Comparison of ENCODE assay signal across 22 cellular contexts in genomic region chr14:98154254-98154653, GRCh38.
"Had no signal": no experiment of that assay in that cellular context is flagged by ENCODE, and none has a peak within 500 bp of the region (broad histone marks: within the 10 kb centered on the region; RNA-seq: fewer than 3 reads in every experiment).

No MANE protein-coding gene starts in this region.

- H2AFZ ChIP-seq: neural progenitor cell, parathyroid adenoma had no signal

- FAIRE-seq: keratinocyte, small intestine had no signal

- H3K36me3 Mint-ChIP-seq: memory B cell; neural progenitor cell; stimulated activated naive B cell treated with anti-CD40 and anti-IgM and Interleukin-4, amounts not matched to agents 10 μg/mL and 1 μg/mL and 100 μg/mL, for 72 hours had no signal

- H3K9me3 ChIP-seq: gastrocnemius medialis, lower lobe of right lung, right lobe of liver, stomach, thyroid gland had no signal

- H3K27ac Mint-ChIP-seq: memory B cell; nephron; neural progenitor cell; progenitor cell of endocrine pancreas; stimulated activated naive B cell treated with anti-CD40 and anti-IgM and Interleukin-4, amounts not matched to agents 10 μg/mL and 1 μg/mL and 100 μg/mL, for 72 hours had no signal

- H3K4me3 Mint-ChIP-seq: memory B cell; nephron; neural progenitor cell; stimulated activated naive B cell treated with anti-CD40 and anti-IgM and Interleukin-4, amounts not matched to agents 10 μg/mL and 1 μg/mL and 100 μg/mL, for 72 hours had no signal

- H3K27ac ChIP-seq: dorsolateral prefrontal cortex, gastrocnemius medialis, lower lobe of right lung, neural progenitor cell, parathyroid adenoma, right lobe of liver, stomach, thyroid gland had no signal

- H3K79me2 ChIP-seq: parathyroid adenoma had no signal

- H3K9me3 Mint-ChIP-seq: neural progenitor cell; stimulated activated naive B cell treated with anti-CD40 and anti-IgM and Interleukin-4, amounts not matched to agents 10 μg/mL and 1 μg/mL and 100 μg/mL, for 72 hours had no signal

- H3K27me3 ChIP-seq: gastrocnemius medialis, neural progenitor cell, right lobe of liver, thyroid gland had no signal

- ATAC-seq: esophagus mucosa; gastrocnemius medialis; left ventricle myocardium superior; lower lobe of right lung; right lobe of liver; stimulated activated naive B cell treated with anti-CD40 and anti-IgM and Interleukin-4, amounts not matched to agents 10 μg/mL and 1 μg/mL and 100 μg/mL, for 72 hours had no signal

- H3K4me2 ChIP-seq: neural progenitor cell had no signal

- H3K4me3 ChIP-seq: dorsolateral prefrontal cortex, gastrocnemius medialis, lower lobe of right lung, neural progenitor cell, right lobe of liver, stomach, thyroid gland had no signal

- H3K4me1 ChIP-seq: gastrocnemius medialis, lower lobe of right lung, parathyroid adenoma, right lobe of liver, stomach, thyroid gland had no signal

- H3K27me3 Mint-ChIP-seq: memory B cell had no signal

- DNase-seq: dorsolateral prefrontal cortex; effector CD4-positive, alpha-beta T cell; foreskin fibroblast; gastrocnemius medialis; head of caudate nucleus; left ventricle myocardium superior; lower lobe of right lung; right lobe of liver; small intestine; stimulated activated CD4-positive, alpha-beta T cell treated with anti-CD3 and anti-CD28 coated beads, Interleukin-15, amount 100 ng/mL, for 24 hours; stimulated activated CD4-positive, alpha-beta T cell treated with anti-CD3 and anti-CD28 coated beads, Interleukin-2, amount 100 ng/mL, for 48 hours; stimulated activated naive B cell treated with anti-CD40 and anti-IgM and Interleukin-4, amounts not matched to agents 10 μg/mL and 1 μg/mL and 100 μg/mL, for 72 hours; stomach; thyroid gland; trophoblast cell had no signal

- H3K36me3 ChIP-seq: gastrocnemius medialis, lower lobe of right lung, neural progenitor cell, right lobe of liver, stomach, thyroid gland had no signal

- H3K4me1 Mint-ChIP-seq: memory B cell; nephron; neural progenitor cell; stimulated activated naive B cell treated with anti-CD40 and anti-IgM and Interleukin-4, amounts not matched to agents 10 μg/mL and 1 μg/mL and 100 μg/mL, for 72 hours had no signal
